8 cellular contexts compared by ENCODE assay signal in the genomic region with DNA sequence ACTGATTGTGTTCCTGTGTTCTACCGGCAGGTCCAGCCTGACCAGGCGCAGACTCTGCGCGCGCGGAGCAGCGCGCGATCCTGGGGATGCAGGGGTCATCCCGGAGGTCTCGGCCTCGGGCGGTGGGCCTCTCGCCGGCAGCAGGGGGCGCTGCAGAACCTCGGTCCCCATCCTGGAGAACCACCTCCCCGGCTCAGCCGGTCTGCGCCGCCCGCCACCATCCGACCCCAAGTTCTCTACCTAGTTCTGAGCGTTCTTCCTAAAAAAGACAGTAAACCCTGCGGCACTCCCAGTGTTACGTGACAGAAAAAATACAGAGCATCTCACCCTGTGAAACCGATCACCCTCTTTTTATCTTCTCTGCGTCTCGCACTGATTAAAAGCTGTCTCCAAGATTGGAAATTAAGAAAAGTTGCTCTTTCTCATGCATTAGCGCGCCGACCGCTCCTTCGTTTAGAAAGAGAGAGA. TPM values are rescaled to one million over a fixed set of nuclear protein-coding genes. Genes with fewer than 3 reads are reported as not detected.
A peak's percentile ranks its signal among the peaks of the same experiment; 100 is the strongest.
DNase-seq lines count a peak whose midpoint lies in the region; ATAC-seq and TF ChIP-seq lines count a peak whose summit lies in the region.

No MANE protein-coding gene starts in this region.

- peaks cover 62% of the 10 kb centered on the region for H3K27me3 Mint-ChIP-seq in activated T-cell treated with anti-CD3 and anti-CD28 coated beads, Interleukin-2, amount 50 U/mL, for 24 hours
- peaks cover 49 to 62% of the 10 kb centered on the region in 2 donors for H3K27me3 Mint-ChIP-seq in natural killer cell (ENCODE audit: low read depth in 2 of 2)
- peaks cover 43 to 66% of the 10 kb centered on the region in 2 donors for H3K27me3 Mint-ChIP-seq in stimulated activated naive B cell treated with anti-CD40 and anti-IgM and Interleukin-4, amounts not matched to agents 10 μg/mL and 1 μg/mL and 100 μg/mL, for 72 hours

- H3K27ac ChIP-seq in A673 (ENCODE audit: low read depth, low read length, poor library complexity, severe bottlenecking) = no peak overlapping the region

- TF ChIP-seq CTCF in A673 (conservative IDR thresholded peaks at IDR 0.05; ENCODE audit: low read depth, low read length) (peak; percentile 93), fibroblast of pulmonary artery (IDR thresholded peaks at IDR 0.05; ENCODE audit: low read length, missing control alignments) (peak; percentile 54), natural killer cell (IDR thresholded peaks at IDR 0.05) (peak; percentile 77)

- peak overlapping the region; percentile 54 for H3K4me3 ChIP-seq in A673 (ENCODE audit: low read depth, low read length, poor library complexity, severe bottlenecking)
- peak overlapping the region; percentile 42 for H3K4me3 ChIP-seq in fibroblast of pulmonary artery (replicated peaks; ENCODE audit: low read depth, low read length)

- peaks cover 40% of the 10 kb centered on the region for H3K27me3 ChIP-seq in A673 (replicated peaks; ENCODE audit: insufficient read depth, low read depth, low read length, poor library complexity)

- no peaks in the 10 kb centered on the region for H3K9me3 ChIP-seq in A673 (ENCODE audit: low read depth, low read length, poor library complexity, severe bottlenecking)

- CTCF ChIA-PET in A673 (lab: Charles Lee) = interaction anchor here (1.0 kb wide), 1 partner anchor 48 kb away, joined by 3 read pairs; no protein-coding TSS in a partner anchor

- no peaks in the 10 kb centered on the region for H3K4me1 ChIP-seq in A673 (ENCODE audit: insufficient read depth, low read length, poor library complexity, severe bottlenecking)

- H3K36me3 ChIP-seq in A673 (ENCODE audit: insufficient read depth, low read length, poor library complexity, severe bottlenecking) = no peaks in the 10 kb centered on the region

- POLR2A ChIA-PET in A673 (lab: Charles Lee; ENCODE audit: low non-redundant PET) = no interaction called here

- BruUV-seq in A673 (replicated peaks; lab: Mats Ljungman, UMichigan) = no TSS peak

- intact Hi-C loops in A673 (cut with micrococcal nuclease; ENCODE audit: unreplicated experiment) (loop anchor here (5.0 kb wide), 2 partner anchors 267 to 502 kb away; no protein-coding TSS in a partner anchor), natural killer cell (cut with micrococcal nuclease) (loop anchor here (1.0 kb wide), 1 partner anchor 202 kb away; the partner anchor contains the start of gene BLTP1)

- H3K27ac Mint-ChIP-seq in activated T-cell treated with anti-CD3 and anti-CD28 coated beads, Interleukin-2, amount 50 U/mL, for 24 hours = peak overlapping the region; percentile 53
- H3K27ac Mint-ChIP-seq in natural killer cell = peak overlapping the region in 1 of 2 donors; percentile 39
- peak overlapping the region; percentile 38 for H3K27ac Mint-ChIP-seq in stimulated activated naive B cell treated with anti-CD40 and anti-IgM and Interleukin-4, amounts not matched to agents 10 μg/mL and 1 μg/mL and 100 μg/mL, for 72 hours

- ATAC-seq in GM18508 (IDR thresholded peaks at IDR 0.05; ENCODE audit: insufficient read depth, unreplicated experiment) (peak; percentile 58), HG03039 (IDR thresholded peaks at IDR 0.05; ENCODE audit: unreplicated experiment) (peak; percentile 82), natural killer cell (peak; percentile 81 to 85 (median 81))
- ATAC-seq in stimulated activated naive B cell treated with anti-CD40 and anti-IgM and Interleukin-4, amounts not matched to agents 10 μg/mL and 1 μg/mL and 100 μg/mL, for 72 hours (replicated peaks) = peak; percentile 89 to 93

- H3K4me3 Mint-ChIP-seq in activated T-cell treated with anti-CD3 and anti-CD28 coated beads, Interleukin-2, amount 50 U/mL, for 24 hours = peak overlapping the region; percentile 83
- H3K4me3 Mint-ChIP-seq in natural killer cell = peak overlapping the region; percentile 91
- H3K4me3 Mint-ChIP-seq in stimulated activated naive B cell treated with anti-CD40 and anti-IgM and Interleukin-4, amounts not matched to agents 10 μg/mL and 1 μg/mL and 100 μg/mL, for 72 hours = peak overlapping the region; percentile 84 to 85

- H3K9me3 Mint-ChIP-seq in activated T-cell treated with anti-CD3 and anti-CD28 coated beads, Interleukin-2, amount 50 U/mL, for 24 hours = no peaks in the 10 kb centered on the region
- no peaks in the 10 kb centered on the region for H3K9me3 Mint-ChIP-seq in natural killer cell
- no peaks in the 10 kb centered on the region for H3K9me3 Mint-ChIP-seq in stimulated activated naive B cell treated with anti-CD40 and anti-IgM and Interleukin-4, amounts not matched to agents 10 μg/mL and 1 μg/mL and 100 μg/mL, for 72 hours

- DNase-seq in A673 (ENCODE audit: low spot score) (peak; percentile 72), NOMO-1 (lab: John Stamatoyannopoulos, UW; ENCODE audit: unreplicated experiment in 2 of 2) (peak; percentile 37 to 54), fibroblast of pulmonary artery (ENCODE audit: low read depth) (peak; percentile 57), natural killer cell (peak; percentile 66)
- peak; percentile 90 for DNase-seq in activated T-cell treated with anti-CD3 and anti-CD28 coated beads, Interleukin-2, amount 50 U/mL, for 24 hours
- peak; percentile 63 for DNase-seq in stimulated activated naive B cell treated with anti-CD40 and anti-IgM and Interleukin-4, amounts not matched to agents 10 μg/mL and 1 μg/mL and 100 μg/mL, for 72 hours

- H3K36me3 Mint-ChIP-seq in activated T-cell treated with anti-CD3 and anti-CD28 coated beads, Interleukin-2, amount 50 U/mL, for 24 hours (ENCODE audit: low read depth) = peaks cover 2% of the 10 kb centered on the region
- H3K36me3 Mint-ChIP-seq in natural killer cell = no peaks in the 10 kb centered on the region
- H3K36me3 Mint-ChIP-seq in stimulated activated naive B cell treated with anti-CD40 and anti-IgM and Interleukin-4, amounts not matched to agents 10 μg/mL and 1 μg/mL and 100 μg/mL, for 72 hours = no peaks in the 10 kb centered on the region

- peaks cover 11% of the 10 kb centered on the region for H3K4me1 Mint-ChIP-seq in activated T-cell treated with anti-CD3 and anti-CD28 coated beads, Interleukin-2, amount 50 U/mL, for 24 hours (ENCODE audit: low read depth)
- peaks cover 6 to 16% of the 10 kb centered on the region in 2 donors for H3K4me1 Mint-ChIP-seq in natural killer cell
- peaks cover 9 to 13% of the 10 kb centered on the region in 2 donors for H3K4me1 Mint-ChIP-seq in stimulated activated naive B cell treated with anti-CD40 and anti-IgM and Interleukin-4, amounts not matched to agents 10 μg/mL and 1 μg/mL and 100 μg/mL, for 72 hours

RNA-seq across cellular contexts. Expression of gene TRPC3, which starts 1.6 kb away (rescaled TPM):
- total RNA-seq in A673 (2021) (0.24 and 0.28 TPM in 2 replicates), natural killer cell (under 1 TPM; 0.34 to 0.88 (median 0.49) TPM)
